In genomic region chr19:38929929-38930775, GRCh38 we compare ENCODE assay signal across 8 cellular contexts. TPM values are rescaled to one million over a fixed set of nuclear protein-coding genes. Genes with fewer than 3 reads are reported as not detected.
DNase-seq lines count a peak whose midpoint lies in the region; ATAC-seq, FAIRE-seq and TF ChIP-seq lines count a peak whose summit lies in the region.

A gene with protein sequence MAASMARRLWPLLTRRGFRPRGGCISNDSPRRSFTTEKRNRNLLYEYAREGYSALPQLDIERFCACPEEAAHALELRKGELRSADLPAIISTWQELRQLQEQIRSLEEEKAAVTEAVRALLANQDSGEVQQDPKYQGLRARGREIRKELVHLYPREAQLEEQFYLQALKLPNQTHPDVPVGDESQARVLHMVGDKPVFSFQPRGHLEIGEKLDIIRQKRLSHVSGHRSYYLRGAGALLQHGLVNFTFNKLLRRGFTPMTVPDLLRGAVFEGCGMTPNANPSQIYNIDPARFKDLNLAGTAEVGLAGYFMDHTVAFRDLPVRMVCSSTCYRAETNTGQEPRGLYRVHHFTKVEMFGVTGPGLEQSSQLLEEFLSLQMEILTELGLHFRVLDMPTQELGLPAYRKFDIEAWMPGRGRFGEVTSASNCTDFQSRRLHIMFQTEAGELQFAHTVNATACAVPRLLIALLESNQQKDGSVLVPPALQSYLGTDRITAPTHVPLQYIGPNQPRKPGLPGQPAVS (minus strand): TSS chr19:38930763. CDS start chr19:38930736, 27 bp downstream.

- peak; percentile 97 for DNase-seq in GM13977 (ENCODE audit: low spot score)
- DNase-seq in NCI-H1694 (lab: John Stamatoyannopoulos, UW): peak; percentile 89
- DNase-seq in amniotic stem cell (lab: John Stamatoyannopoulos, UW): peak; percentile 89
- DNase-seq in left ventricle myocardium inferior: peak; percentile 91
- peak; percentile 92 for DNase-seq in progenitor cell of endocrine pancreas (ENCODE audit: low spot score, unreplicated experiment)
- DNase-seq in urothelium cell line (ENCODE audit: low spot score): peak; percentile 98

- no peaks in the 10 kb centered on the region for H3K27me3 Mint-ChIP-seq in progenitor cell of endocrine pancreas

- H3K27me3 ChIP-seq in left ventricle myocardium inferior (ENCODE audit: low read depth): no peaks in the 10 kb centered on the region

- peaks cover 3% of the 10 kb centered on the region for H3K9me3 ChIP-seq in left ventricle myocardium inferior (replicated peaks)

- peaks cover 53% of the 10 kb centered on the region for H3K4me1 ChIP-seq in left ventricle myocardium inferior

- FAIRE-seq in urothelium cell line (lab: Jason Lieb, UNC): no peak

- peaks cover 14% of the 10 kb centered on the region for H3K4me1 Mint-ChIP-seq in progenitor cell of endocrine pancreas (ENCODE audit: low read depth)

- peaks cover 20% of the 10 kb centered on the region for H3K36me3 ChIP-seq in left ventricle myocardium inferior

- peaks cover 6% of the 10 kb centered on the region for H3K9me3 Mint-ChIP-seq in progenitor cell of endocrine pancreas (ENCODE audit: low read depth)

- H3K27ac Mint-ChIP-seq in progenitor cell of endocrine pancreas: peak within 1 kb of the TSS; percentile 99

- peaks cover 25% of the 10 kb centered on the region for H3K36me3 Mint-ChIP-seq in progenitor cell of endocrine pancreas (ENCODE audit: insufficient read depth)

- H3K27ac ChIP-seq in left ventricle myocardium inferior (replicated peaks): peak within 1 kb of the TSS; percentile 91

- in situ Hi-C loops in GM13977 (cut with MboI; ENCODE audit: low pct_unique_long_range_greater_than_20kb, low sequenced_read_pairs, unreplicated experiment): loop anchor here (25.0 kb wide), 1 partner anchor 518 kb away; the partner anchor contains the start of gene FAM98C

- H3K4me3 ChIP-seq in left ventricle myocardium inferior: peak within 1 kb of the TSS; percentile 78

- peak within 1 kb of the TSS; percentile 99 for H3K4me3 Mint-ChIP-seq in progenitor cell of endocrine pancreas (ENCODE audit: low read depth)

- intact Hi-C loops in T-helper 1 cell treated with Interleukin-12 subunit alpha and Interleukin-12 subunit beta and Interleukin-4 antibody, amounts not matched to agents 30 ng/mL and 1 ng/mL, for 36 hours (cut with micrococcal nuclease): loop anchor here (1.0 to 5.0 kb wide), 20 partner anchors 22 to 1023 kb away; partner anchors contain the start of genes ACTN4, ECH1, EIF3K and GGN
- intact Hi-C loops in left ventricle myocardium inferior (cut with micrococcal nuclease): no loop called here

- ATAC-seq in HG02938 (IDR thresholded peaks at IDR 0.05; ENCODE audit: unreplicated experiment): peak; percentile 62

- TF ChIP-seq CTCF in GM13977 (IDR thresholded peaks at IDR 0.05; ENCODE audit: extremely low read depth, insufficient read depth, missing control alignments): peak; percentile 91
- TF ChIP-seq CTCF in left ventricle myocardium inferior (IDR thresholded peaks at IDR 0.05; ENCODE audit: borderline replicate concordance): peak; percentile 100
- TF ChIP-seq CTCF in progenitor cell of endocrine pancreas (IDR thresholded peaks at IDR 0.05; ENCODE audit: unreplicated experiment): peak; percentile 100

RNA-seq across cellular contexts. Expression of the gene that starts here (rescaled TPM):
- 29.5 and 33.5 TPM in 2 replicates for total RNA-seq in T-helper 1 cell treated with Interleukin-12 subunit alpha and Interleukin-12 subunit beta and Interleukin-4 antibody, amounts not matched to agents 30 ng/mL and 1 ng/mL, for 36 hours
- 13.6 TPM for total RNA-seq in left ventricle myocardium inferior
- total RNA-seq in progenitor cell of endocrine pancreas: 68.2 and 74.7 TPM in 2 replicates

Comparison
In these comparisons a context has a peak if more than half of its experiments do, and no peak if none do; other contexts are left out.
1. Peak in every context shown above with its lines: DNase-seq, ATAC-seq, H3K4me3 ChIP-seq and H3K27ac ChIP-seq.